Comparison of ENCODE assay signal across 1 cellular context in genomic region chr2:595141-595805, GRCh38.
TF ChIP-seq lines count a peak whose summit lies in the region.

No MANE protein-coding gene starts in this region.

TF ChIP-seq in SK-N-SH treated with all-trans-retinoic acid at 6 μM for 48 hours, 23 proteins besides CTCF, POLR2A, EP300 and RAD21 (continued from another document):
- TF ChIP-seq POU6F1 (CRISPR knock-in tag; IDR thresholded peaks at IDR 0.05; ENCODE audit: borderline replicate concordance, low read depth) (no peak), RARB (CRISPR knock-in tag; IDR thresholded peaks at IDR 0.05) (no peak)
TF ChIP-seq in SK-N-SH treated with all-trans-retinoic acid at 6 μM for 48 hours: peak in this region for 0.
